ENCODE assay signal across 1 cellular context in the genomic region with DNA sequence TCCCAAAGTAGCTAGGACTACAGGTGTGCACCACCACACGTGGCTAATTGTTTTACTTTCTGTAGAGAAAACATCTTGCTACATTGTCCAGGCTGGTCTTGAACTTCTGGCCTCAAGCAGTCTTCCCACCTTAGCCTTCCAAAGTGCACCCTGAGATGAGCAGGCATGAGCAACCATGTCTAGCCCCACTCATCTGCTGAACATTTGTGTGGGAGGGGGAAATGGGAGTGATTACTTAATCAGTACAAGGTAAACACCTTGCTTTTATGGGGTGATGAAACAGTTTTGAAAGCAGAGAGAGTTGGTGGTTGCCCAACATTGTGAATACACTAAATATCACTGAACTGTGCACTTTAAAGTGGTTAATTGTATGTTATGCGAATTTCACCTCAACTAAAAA.
TF ChIP-seq lines count a peak whose summit lies in the region.

No MANE protein-coding gene starts in this region.

TF ChIP-seq in HepG2, 621 proteins besides CTCF, POLR2A, EP300 and RAD21 (continued from another document):
- TF ChIP-seq, protein P1, sequence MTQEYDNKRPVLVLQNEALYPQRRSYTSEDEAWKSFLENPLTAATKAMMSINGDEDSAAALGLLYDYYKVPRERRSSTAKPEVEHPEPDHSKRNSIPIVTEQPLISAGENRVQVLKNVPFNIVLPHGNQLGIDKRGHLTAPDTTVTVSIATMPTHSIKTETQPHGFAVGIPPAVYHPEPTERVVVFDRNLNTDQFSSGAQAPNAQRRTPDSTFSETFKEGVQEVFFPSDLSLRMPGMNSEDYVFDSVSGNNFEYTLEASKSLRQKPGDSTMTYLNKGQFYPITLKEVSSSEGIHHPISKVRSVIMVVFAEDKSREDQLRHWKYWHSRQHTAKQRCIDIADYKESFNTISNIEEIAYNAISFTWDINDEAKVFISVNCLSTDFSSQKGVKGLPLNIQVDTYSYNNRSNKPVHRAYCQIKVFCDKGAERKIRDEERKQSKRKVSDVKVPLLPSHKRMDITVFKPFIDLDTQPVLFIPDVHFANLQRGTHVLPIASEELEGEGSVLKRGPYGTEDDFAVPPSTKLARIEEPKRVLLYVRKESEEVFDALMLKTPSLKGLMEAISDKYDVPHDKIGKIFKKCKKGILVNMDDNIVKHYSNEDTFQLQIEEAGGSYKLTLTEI (CRISPR knock-in tag; conservative IDR thresholded peaks at IDR 0.05), result no peak
- TF ChIP-seq U2AF1 (optimal IDR thresholded peaks at IDR 0.05; ENCODE audit: low read depth, low read length) (no peak), TCF7 (IDR thresholded peaks at IDR 0.05; ENCODE audit: low read depth) (peak; percentile 57), ZNF432 (CRISPR knock-in tag; IDR thresholded peaks at IDR 0.05; ENCODE audit: borderline replicate concordance) (no peak), RBAK (CRISPR knock-in tag; IDR thresholded peaks at IDR 0.05) (no peak), HOXA9 (CRISPR knock-in tag; IDR thresholded peaks at IDR 0.05; ENCODE audit: borderline replicate concordance) (no peak), ZNF207 (IDR thresholded peaks at IDR 0.05; ENCODE audit: borderline replicate concordance) (no peak), SRY (CRISPR knock-in tag; IDR thresholded peaks at IDR 0.05) (no peak)
- TF ChIP-seq, protein P2, sequence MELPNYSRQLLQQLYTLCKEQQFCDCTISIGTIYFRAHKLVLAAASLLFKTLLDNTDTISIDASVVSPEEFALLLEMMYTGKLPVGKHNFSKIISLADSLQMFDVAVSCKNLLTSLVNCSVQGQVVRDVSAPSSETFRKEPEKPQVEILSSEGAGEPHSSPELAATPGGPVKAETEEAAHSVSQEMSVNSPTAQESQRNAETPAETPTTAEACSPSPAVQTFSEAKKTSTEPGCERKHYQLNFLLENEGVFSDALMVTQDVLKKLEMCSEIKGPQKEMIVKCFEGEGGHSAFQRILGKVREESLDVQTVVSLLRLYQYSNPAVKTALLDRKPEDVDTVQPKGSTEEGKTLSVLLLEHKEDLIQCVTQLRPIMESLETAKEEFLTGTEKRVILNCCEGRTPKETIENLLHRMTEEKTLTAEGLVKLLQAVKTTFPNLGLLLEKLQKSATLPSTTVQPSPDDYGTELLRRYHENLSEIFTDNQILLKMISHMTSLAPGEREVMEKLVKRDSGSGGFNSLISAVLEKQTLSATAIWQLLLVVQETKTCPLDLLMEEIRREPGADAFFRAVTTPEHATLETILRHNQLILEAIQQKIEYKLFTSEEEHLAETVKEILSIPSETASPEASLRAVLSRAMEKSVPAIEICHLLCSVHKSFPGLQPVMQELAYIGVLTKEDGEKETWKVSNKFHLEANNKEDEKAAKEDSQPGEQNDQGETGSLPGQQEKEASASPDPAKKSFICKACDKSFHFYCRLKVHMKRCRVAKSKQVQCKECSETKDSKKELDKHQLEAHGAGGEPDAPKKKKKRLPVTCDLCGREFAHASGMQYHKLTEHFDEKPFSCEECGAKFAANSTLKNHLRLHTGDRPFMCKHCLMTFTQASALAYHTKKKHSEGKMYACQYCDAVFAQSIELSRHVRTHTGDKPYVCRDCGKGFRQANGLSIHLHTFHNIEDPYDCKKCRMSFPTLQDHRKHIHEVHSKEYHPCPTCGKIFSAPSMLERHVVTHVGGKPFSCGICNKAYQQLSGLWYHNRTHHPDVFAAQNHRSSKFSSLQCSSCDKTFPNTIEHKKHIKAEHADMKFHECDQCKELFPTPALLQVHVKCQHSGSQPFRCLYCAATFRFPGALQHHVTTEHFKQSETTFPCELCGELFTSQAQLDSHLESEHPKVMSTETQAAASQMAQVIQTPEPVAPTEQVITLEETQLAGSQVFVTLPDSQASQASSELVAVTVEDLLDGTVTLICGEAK (IDR thresholded peaks at IDR 0.05), result no peak
- TF ChIP-seq, protein P2 (CRISPR knock-in tag; IDR thresholded peaks at IDR 0.05), result no peak
